ENCODE assay signal across 1 cellular context in genomic region chr2:102418421-102418961, GRCh38.
TF ChIP-seq lines count a peak whose summit lies in the region.

No MANE protein-coding gene starts in this region.

TF ChIP-seq in GM23338, 12 proteins besides CTCF, POLR2A, EP300 and RAD21 (continued from another document):
- TF ChIP-seq, protein P1, sequence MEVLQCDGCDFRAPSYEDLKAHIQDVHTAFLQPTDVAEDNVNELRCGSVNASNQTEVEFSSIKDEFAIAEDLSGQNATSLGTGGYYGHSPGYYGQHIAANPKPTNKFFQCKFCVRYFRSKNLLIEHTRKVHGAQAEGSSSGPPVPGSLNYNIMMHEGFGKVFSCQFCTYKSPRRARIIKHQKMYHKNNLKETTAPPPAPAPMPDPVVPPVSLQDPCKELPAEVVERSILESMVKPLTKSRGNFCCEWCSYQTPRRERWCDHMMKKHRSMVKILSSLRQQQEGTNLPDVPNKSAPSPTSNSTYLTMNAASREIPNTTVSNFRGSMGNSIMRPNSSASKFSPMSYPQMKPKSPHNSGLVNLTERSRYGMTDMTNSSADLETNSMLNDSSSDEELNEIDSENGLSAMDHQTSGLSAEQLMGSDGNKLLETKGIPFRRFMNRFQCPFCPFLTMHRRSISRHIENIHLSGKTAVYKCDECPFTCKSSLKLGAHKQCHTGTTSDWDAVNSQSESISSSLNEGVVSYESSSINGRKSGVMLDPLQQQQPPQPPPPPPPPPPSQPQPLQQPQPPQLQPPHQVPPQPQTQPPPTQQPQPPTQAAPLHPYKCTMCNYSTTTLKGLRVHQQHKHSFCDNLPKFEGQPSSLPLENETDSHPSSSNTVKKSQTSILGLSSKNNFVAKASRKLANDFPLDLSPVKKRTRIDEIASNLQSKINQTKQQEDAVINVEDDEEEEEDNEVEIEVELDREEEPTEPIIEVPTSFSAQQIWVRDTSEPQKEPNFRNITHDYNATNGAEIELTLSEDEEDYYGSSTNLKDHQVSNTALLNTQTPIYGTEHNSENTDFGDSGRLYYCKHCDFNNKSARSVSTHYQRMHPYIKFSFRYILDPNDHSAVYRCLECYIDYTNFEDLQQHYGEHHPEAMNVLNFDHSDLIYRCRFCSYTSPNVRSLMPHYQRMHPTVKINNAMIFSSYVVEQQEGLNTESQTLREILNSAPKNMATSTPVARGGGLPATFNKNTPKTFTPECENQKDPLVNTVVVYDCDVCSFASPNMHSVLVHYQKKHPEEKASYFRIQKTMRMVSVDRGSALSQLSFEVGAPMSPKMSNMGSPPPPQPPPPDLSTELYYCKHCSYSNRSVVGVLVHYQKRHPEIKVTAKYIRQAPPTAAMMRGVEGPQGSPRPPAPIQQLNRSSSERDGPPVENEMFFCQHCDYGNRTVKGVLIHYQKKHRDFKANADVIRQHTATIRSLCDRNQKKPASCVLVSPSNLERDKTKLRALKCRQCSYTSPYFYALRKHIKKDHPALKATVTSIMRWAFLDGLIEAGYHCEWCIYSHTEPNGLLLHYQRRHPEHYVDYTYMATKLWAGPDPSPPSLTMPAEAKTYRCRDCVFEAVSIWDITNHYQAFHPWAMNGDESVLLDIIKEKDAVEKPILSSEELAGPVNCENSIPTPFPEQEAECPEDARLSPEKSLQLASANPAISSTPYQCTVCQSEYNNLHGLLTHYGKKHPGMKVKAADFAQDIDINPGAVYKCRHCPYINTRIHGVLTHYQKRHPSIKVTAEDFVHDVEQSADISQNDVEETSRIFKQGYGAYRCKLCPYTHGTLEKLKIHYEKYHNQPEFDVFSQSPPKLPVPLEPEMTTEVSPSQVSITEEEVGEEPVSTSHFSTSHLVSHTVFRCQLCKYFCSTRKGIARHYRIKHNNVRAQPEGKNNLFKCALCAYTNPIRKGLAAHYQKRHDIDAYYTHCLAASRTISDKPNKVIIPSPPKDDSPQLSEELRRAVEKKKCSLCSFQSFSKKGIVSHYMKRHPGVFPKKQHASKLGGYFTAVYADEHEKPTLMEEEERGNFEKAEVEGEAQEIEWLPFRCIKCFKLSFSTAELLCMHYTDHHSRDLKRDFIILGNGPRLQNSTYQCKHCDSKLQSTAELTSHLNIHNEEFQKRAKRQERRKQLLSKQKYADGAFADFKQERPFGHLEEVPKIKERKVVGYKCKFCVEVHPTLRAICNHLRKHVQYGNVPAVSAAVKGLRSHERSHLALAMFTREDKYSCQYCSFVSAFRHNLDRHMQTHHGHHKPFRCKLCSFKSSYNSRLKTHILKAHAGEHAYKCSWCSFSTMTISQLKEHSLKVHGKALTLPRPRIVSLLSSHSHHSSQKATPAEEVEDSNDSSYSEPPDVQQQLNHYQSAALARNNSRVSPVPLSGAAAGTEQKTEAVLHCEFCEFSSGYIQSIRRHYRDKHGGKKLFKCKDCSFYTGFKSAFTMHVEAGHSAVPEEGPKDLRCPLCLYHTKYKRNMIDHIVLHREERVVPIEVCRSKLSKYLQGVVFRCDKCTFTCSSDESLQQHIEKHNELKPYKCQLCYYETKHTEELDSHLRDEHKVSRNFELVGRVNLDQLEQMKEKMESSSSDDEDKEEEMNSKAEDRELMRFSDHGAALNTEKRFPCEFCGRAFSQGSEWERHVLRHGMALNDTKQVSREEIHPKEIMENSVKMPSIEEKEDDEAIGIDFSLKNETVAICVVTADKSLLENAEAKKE (CRISPR knock-in tag; IDR thresholded peaks at IDR 0.05) = no peak
- TF ChIP-seq EZH2phosphoT487 (IDR thresholded peaks at IDR 0.05; ENCODE audit: unreplicated experiment) = no peak
